In the genomic region with DNA sequence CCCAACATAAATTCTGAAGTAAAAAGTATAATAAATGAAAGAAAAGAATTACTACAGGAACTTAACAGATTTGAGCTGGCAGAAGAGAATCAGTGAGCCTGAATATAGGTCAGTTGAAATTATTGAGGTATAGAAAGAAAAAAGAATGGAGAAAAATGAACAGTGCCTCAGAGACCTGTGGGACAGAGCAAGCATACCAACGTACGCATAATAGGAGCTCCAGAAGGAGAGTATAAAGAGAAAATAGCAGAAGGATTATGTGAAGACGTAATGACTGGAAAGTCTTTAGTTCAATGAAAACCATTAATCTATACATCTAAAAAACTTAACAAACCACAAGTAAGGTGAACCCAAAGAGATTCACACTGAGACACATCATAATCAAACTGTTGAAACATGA, we compare ENCODE assay signal across 7 cellular contexts.
"Had no signal": no experiment of that assay in that cellular context is flagged by ENCODE, and none has a peak within 500 bp of the region (broad histone marks: within the 10 kb centered on the region; RNA-seq: fewer than 3 reads in every experiment).

No MANE protein-coding gene starts in this region.

- DNase-seq: IMR-90, KBM-7, KG1 had no signal

- H3K27ac ChIP-seq: HL-60 had no signal

- ATAC-seq: HepG2, K562 had no signal

- H3K4me3 ChIP-seq: K562 had no signal

- FAIRE-seq: HepG2, HTR-8/SVneo, K562 had no signal
